In the genomic region with DNA sequence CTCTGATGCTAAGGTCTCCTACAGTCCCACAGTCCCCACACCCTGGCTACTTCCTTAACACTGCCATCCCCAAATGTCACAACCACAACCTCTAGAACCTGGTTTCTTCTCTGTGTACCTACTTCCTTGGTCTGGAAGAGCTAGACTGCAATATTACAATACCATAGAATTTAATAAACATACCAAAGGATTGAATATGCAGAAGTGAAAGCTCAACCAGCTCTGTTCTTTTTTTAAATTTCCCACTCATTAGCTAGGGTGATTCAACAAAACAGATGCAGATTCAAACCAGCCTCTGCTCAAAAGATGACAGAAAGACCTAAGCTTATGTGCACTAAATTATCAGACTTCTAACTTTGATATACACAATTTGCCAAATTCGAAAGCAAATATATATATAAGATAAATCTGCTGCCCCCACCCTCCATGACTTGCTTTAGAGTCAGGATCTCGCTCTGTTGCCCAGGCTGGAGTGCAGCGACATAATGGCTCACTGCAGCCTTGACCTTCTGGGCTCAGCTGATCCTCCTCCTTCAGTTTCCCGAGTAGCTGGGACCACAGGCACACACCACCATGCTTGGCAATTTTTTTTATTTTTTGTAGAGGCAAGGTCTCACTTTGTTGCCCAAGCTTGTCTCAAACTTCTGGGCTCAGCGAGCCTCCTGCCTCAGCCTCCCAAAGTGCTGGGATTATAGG, we compare ENCODE assay signal across 27 cellular contexts.
DNase-seq lines count a peak whose midpoint lies in the region; ATAC-seq and TF ChIP-seq lines count a peak whose summit lies in the region.
"Had no signal": no experiment of that assay in that cellular context is flagged by ENCODE, and none has a peak within 500 bp of the region (broad histone marks: within the 10 kb centered on the region; RNA-seq: fewer than 3 reads in every experiment).

No MANE protein-coding gene starts in this region.

- H3K4me3 Mint-ChIP-seq in CD14-positive monocyte (no peak overlapping the region), GM23338 (no peak overlapping the region)
- H3K4me3 Mint-ChIP-seq: activated CD4-positive, alpha-beta memory T cell treated with anti-CD3 and anti-CD28 coated beads, Interleukin-2, amount 10 ng/mL, durations not matched to agents 7 days and 5 days; activated naive CD8-positive, alpha-beta T cell; activated T-cell treated with anti-CD3 and anti-CD28 coated beads, Interleukin-2, amount 50 U/mL, for 4 hours had no signal

- no peak for TF ChIP-seq CTCF in CD14-positive monocyte (IDR thresholded peaks at IDR 0.05)
- no peak for TF ChIP-seq CTCF in GM23338 (conservative IDR thresholded peaks at IDR 0.05; ENCODE audit: low read depth in 2 of 2)
- no peak for TF ChIP-seq CTCF in OCI-LY3 (IDR thresholded peaks at IDR 0.05; ENCODE audit: low read depth, low read length)

- H3K4me2 ChIP-seq in GM23338 = no peak overlapping the region
- peak overlapping the region; percentile 35 for H3K4me2 ChIP-seq in OCI-LY3 (ENCODE audit: low read length)

- no peaks in the 10 kb centered on the region for H3K9me3 ChIP-seq in OCI-LY3 (ENCODE audit: insufficient read depth, low read length)
- H3K9me3 ChIP-seq: HAP-1, left ventricle myocardium inferior, mucosa of descending colon, neutrophil, SJCRH30, spleen, vagina had no signal

- H3K9ac ChIP-seq in OCI-LY3 (ENCODE audit: low read length) = no peak overlapping the region

- no peak overlapping the region for H3K4me3 ChIP-seq in GM23338
- H3K4me3 ChIP-seq in OCI-LY3 (ENCODE audit: low read length) = no peak overlapping the region
- H3K4me3 ChIP-seq: HAP-1, left ventricle myocardium inferior, mucosa of descending colon, SJCRH30, spleen, vagina had no signal

- ATAC-seq in GM23338 (no peak), GM18870 (IDR thresholded peaks at IDR 0.05; ENCODE audit: unreplicated experiment) (no peak), HG02798 (IDR thresholded peaks at IDR 0.05; ENCODE audit: poor library complexity, unreplicated experiment) (no peak)
- ATAC-seq: activated T-cell treated with anti-CD3 and anti-CD28 coated beads, Interleukin-2, amount 50 U/mL, for 4 hours; esophagus mucosa; mucosa of descending colon had no signal

- peaks cover 0 to 2% (median 0%) of the 10 kb centered on the region in 3 donors for H3K27me3 Mint-ChIP-seq in CD14-positive monocyte (ENCODE audit: low read depth in 3 of 3)
- H3K27me3 Mint-ChIP-seq in GM23338 (ENCODE audit: insufficient read depth, low read depth, poor library complexity) = no peaks in the 10 kb centered on the region
- H3K27me3 Mint-ChIP-seq: activated CD4-positive, alpha-beta memory T cell treated with anti-CD3 and anti-CD28 coated beads, Interleukin-2, amount 10 ng/mL, durations not matched to agents 7 days and 5 days; activated naive CD8-positive, alpha-beta T cell had no signal

- DNase-seq in CD14-positive monocyte (ENCODE audit: low spot score) (no peak), GM23338 (ENCODE audit: low spot score) (no peak), myocyte (ENCODE audit: low read depth) (peak; percentile 38), ureter (ENCODE audit: low spot score) (no peak), NCI-H1436 treated with DMSO at 0.1 percent for 48 hours (lab: John Stamatoyannopoulos, UW) (no peak)
- DNase-seq: activated CD4-positive, alpha-beta memory T cell treated with anti-CD3 and anti-CD28 coated beads, Interleukin-2, amount 10 ng/mL, durations not matched to agents 7 days and 5 days; activated T-cell treated with anti-CD3 and anti-CD28 coated beads, Interleukin-2, amount 50 U/mL, for 4 hours; DMS79 treated with DMSO at 0.1 percent for 48 hours; effector CD4-positive, alpha-beta T cell; left ventricle myocardium inferior; mucosa of descending colon; NCI-H1048; NCI-H2081; NCI-H524 treated with DMSO at 0.1 percent for 48 hours; OCI-M1; SJCRH30; spleen; stimulated activated CD4-positive, alpha-beta T cell treated with anti-CD3 and anti-CD28 coated beads, Interleukin-4, amount 100 ng/mL, for 4 hours; WERI-Rb-1 had no signal

- no peaks in the 10 kb centered on the region for H3K27me3 ChIP-seq in GM23338 (ENCODE audit: insufficient read depth)
- no peaks in the 10 kb centered on the region for H3K27me3 ChIP-seq in OCI-LY3 (ENCODE audit: low read depth, low read length)
- H3K27me3 ChIP-seq: neutrophil, SJCRH30, spleen, vagina had no signal

- no peak overlapping the region for H2AFZ ChIP-seq in GM23338
- H2AFZ ChIP-seq in OCI-LY3 (ENCODE audit: low read depth, low read length) = no peak overlapping the region

- H3K27ac ChIP-seq in GM23338 (ENCODE audit: low read depth) (no peak overlapping the region), OCI-LY3 (ENCODE audit: low read length) (no peak overlapping the region)
- H3K27ac ChIP-seq: left ventricle myocardium inferior, neutrophil, SJCRH30, spleen, vagina, WERI-Rb-1 had no signal

- intact Hi-C loops in CD14-positive monocyte (cut with micrococcal nuclease) = no loop called here

- H3K79me2 ChIP-seq in GM23338 (replicated peaks; ENCODE audit: insufficient read depth) (peaks cover 27% of the 10 kb centered on the region), OCI-LY3 (ENCODE audit: low read length) (peaks cover 6% of the 10 kb centered on the region; the same call in 1 of the 2 replicates)

- H3K4me1 Mint-ChIP-seq in CD14-positive monocyte = peaks cover 21% of the 10 kb centered on the region
- H3K4me1 Mint-ChIP-seq in GM23338 = peaks cover 13% of the 10 kb centered on the region
- H3K4me1 Mint-ChIP-seq: activated CD4-positive, alpha-beta memory T cell treated with anti-CD3 and anti-CD28 coated beads, Interleukin-2, amount 10 ng/mL, durations not matched to agents 7 days and 5 days had no signal

- peaks cover 9% of the 10 kb centered on the region; the same call in 1 of the 2 replicates for H3K4me1 ChIP-seq in GM23338 (ENCODE audit: insufficient read depth)
- H3K4me1 ChIP-seq in OCI-LY3 (ENCODE audit: low read length) = peaks cover 28% of the 10 kb centered on the region
- H3K4me1 ChIP-seq: HAP-1, SJCRH30 had no signal

- no peaks in the 10 kb centered on the region for H3F3A ChIP-seq in GM23338 (replicated peaks; ENCODE audit: low read depth)

- no peaks in the 10 kb centered on the region for H3K9me2 ChIP-seq in GM23338 (ENCODE audit: insufficient read depth)

- H4K20me1 ChIP-seq in GM23338 (replicated peaks; ENCODE audit: insufficient read depth) = peaks cover 18% of the 10 kb centered on the region
- H4K20me1 ChIP-seq in OCI-LY3 (ENCODE audit: insufficient read depth, low read length) = peaks cover 3% of the 10 kb centered on the region; the same call in 1 of the 2 replicates

- H3K36me3 ChIP-seq in GM23338 (ENCODE audit: insufficient read depth) = no peaks in the 10 kb centered on the region
- peaks cover under 1% of the 10 kb centered on the region for H3K36me3 ChIP-seq in OCI-LY3 (replicated peaks; ENCODE audit: low read depth, low read length)
- H3K36me3 ChIP-seq: HAP-1, left ventricle myocardium inferior, neutrophil, vagina had no signal

- peaks cover 7 to 17% of the 10 kb centered on the region in 2 donors for H3K36me3 Mint-ChIP-seq in CD14-positive monocyte
- no peaks in the 10 kb centered on the region for H3K36me3 Mint-ChIP-seq in GM23338 (ENCODE audit: low read depth)

- H3K27ac Mint-ChIP-seq in CD14-positive monocyte (peak overlapping the region in 5 of 7 donors; percentile 27 to 68 (median 63)), GM23338 (peak overlapping the region; percentile 43)
- H3K27ac Mint-ChIP-seq: activated CD4-positive, alpha-beta memory T cell treated with anti-CD3 and anti-CD28 coated beads, Interleukin-2, amount 10 ng/mL, durations not matched to agents 7 days and 5 days; activated naive CD8-positive, alpha-beta T cell had no signal

- H3K9me3 Mint-ChIP-seq in CD14-positive monocyte (peaks cover 0 to 2% (median 0%) of the 10 kb centered on the region in 7 donors), GM23338 (no peaks in the 10 kb centered on the region)
- H3K9me3 Mint-ChIP-seq: activated CD4-positive, alpha-beta memory T cell treated with anti-CD3 and anti-CD28 coated beads, Interleukin-2, amount 10 ng/mL, durations not matched to agents 7 days and 5 days; activated T-cell treated with anti-CD3 and anti-CD28 coated beads, Interleukin-2, amount 50 U/mL, for 4 hours had no signal

TF ChIP-seq in GM23338, 12 proteins besides CTCF, POLR2A, EP300 and RAD21 (continues in another document):
- TF ChIP-seq EZH2 (IDR thresholded peaks at IDR 0.05; ENCODE audit: low read depth, unreplicated experiment) = no peak
- TF ChIP-seq NANOG (IDR thresholded peaks at IDR 0.05; ENCODE audit: borderline replicate concordance) = no peak
- no peak for TF ChIP-seq ZNF114 (CRISPR knock-in tag; IDR thresholded peaks at IDR 0.05)
- TF ChIP-seq CREB1 (CRISPR knock-in tag; IDR thresholded peaks at IDR 0.05; ENCODE audit: low read depth) = no peak
- TF ChIP-seq JUNB (IDR thresholded peaks at IDR 0.05; ENCODE audit: unreplicated experiment) = no peak
- no peak for TF ChIP-seq POLR2AphosphoS5 (IDR thresholded peaks at IDR 0.05; ENCODE audit: low read depth)
- TF ChIP-seq, protein P1, sequence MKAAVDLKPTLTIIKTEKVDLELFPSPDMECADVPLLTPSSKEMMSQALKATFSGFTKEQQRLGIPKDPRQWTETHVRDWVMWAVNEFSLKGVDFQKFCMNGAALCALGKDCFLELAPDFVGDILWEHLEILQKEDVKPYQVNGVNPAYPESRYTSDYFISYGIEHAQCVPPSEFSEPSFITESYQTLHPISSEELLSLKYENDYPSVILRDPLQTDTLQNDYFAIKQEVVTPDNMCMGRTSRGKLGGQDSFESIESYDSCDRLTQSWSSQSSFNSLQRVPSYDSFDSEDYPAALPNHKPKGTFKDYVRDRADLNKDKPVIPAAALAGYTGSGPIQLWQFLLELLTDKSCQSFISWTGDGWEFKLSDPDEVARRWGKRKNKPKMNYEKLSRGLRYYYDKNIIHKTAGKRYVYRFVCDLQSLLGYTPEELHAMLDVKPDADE (IDR thresholded peaks at IDR 0.05) = no peak
- TF ChIP-seq STAT1 (IDR thresholded peaks at IDR 0.05; ENCODE audit: unreplicated experiment) = no peak
- no peak for TF ChIP-seq ZNF331 (CRISPR knock-in tag; IDR thresholded peaks at IDR 0.05; ENCODE audit: low read depth)
- TF ChIP-seq EZH2phosphoT487 (IDR thresholded peaks at IDR 0.05; ENCODE audit: unreplicated experiment) = no peak
